19 cellular contexts compared by ENCODE assay signal in genomic region chr5:42900734-42901133, GRCh38.
"Had no signal": no experiment of that assay in that cellular context is flagged by ENCODE, and none has a peak within 500 bp of the region (broad histone marks: within the 10 kb centered on the region; RNA-seq: fewer than 3 reads in every experiment).

No MANE protein-coding gene starts in this region.

- H3K9me3 ChIP-seq: esophagus squamous epithelium, gastroesophageal sphincter, heart left ventricle, left lung, lower lobe of right lung had no signal

- ATAC-seq: gastroesophageal sphincter; heart left ventricle; left cardiac atrium; left lung; left ventricle myocardium superior; lower lobe of right lung; naive thymus-derived CD4-positive, alpha-beta T cell had no signal

- H3K4me3 ChIP-seq: coronary artery, dorsolateral prefrontal cortex, esophagus squamous epithelium, gastroesophageal sphincter, heart left ventricle, hepatocyte, left lung, lower lobe of right lung had no signal

- H3K36me3 ChIP-seq: esophagus squamous epithelium, gastroesophageal sphincter, heart left ventricle, left lung, lower lobe of right lung had no signal

- H3K27me3 ChIP-seq: gastroesophageal sphincter, left lung had no signal

- DNase-seq: dermis blood vessel endothelial cell; dorsolateral prefrontal cortex; effector CD4-positive, alpha-beta T cell; effector memory CD4-positive, alpha-beta T cell; esophagus squamous epithelium; foreskin fibroblast; heart left ventricle; hypothalamus; immature natural killer cell; left cardiac atrium; left lung; left ventricle myocardium superior; lower lobe of right lung; mesendoderm; midbrain; naive thymus-derived CD4-positive, alpha-beta T cell had no signal

- H3K27ac ChIP-seq: coronary artery, esophagus squamous epithelium, gastroesophageal sphincter, heart left ventricle, hepatocyte, left lung, lower lobe of right lung had no signal
